21 cellular contexts compared by ENCODE assay signal in genomic region chr3:179731544-179731943, GRCh38.
"Had no signal": no experiment of that assay in that cellular context is flagged by ENCODE, and none has a peak within 500 bp of the region (broad histone marks: within the 10 kb centered on the region; RNA-seq: fewer than 3 reads in every experiment).

No MANE protein-coding gene starts in this region.

- H3K27me3 Mint-ChIP-seq: activated naive CD8-positive, alpha-beta T cell treated with anti-CD3 and anti-CD28 coated beads, Interleukin-2, amount 50 U/mL, for 24 hours; brain; naive thymus-derived CD8-positive, alpha-beta T cell; stimulated activated naive CD8-positive, alpha-beta T cell treated with anti-CD3 and anti-CD28 coated beads, Interleukin-15, amount 100 ng/mL, for 72 hours had no signal

- H3K4me3 Mint-ChIP-seq: activated CD8-positive, alpha-beta T cell treated with anti-CD3 and anti-CD28 coated beads, Interleukin-2, amount 10 ng/mL, durations not matched to agents 7 days and 5 days; activated naive CD8-positive, alpha-beta T cell treated with anti-CD3 and anti-CD28 coated beads, Interleukin-2, amount 50 U/mL, for 24 hours; activated T-helper 1 cell treated with anti-CD3 and anti-CD28 coated beads, Interleukin-12 subunit alpha, Interleukin-12 subunit beta, Interleukin-2, Interleukin-4 antibody, amounts not matched to agents 30 ng/mL and 10 ng/mL and 1 ng/mL, durations not matched to agents 14 hours and 24 hours and 36 hours; brain; naive thymus-derived CD8-positive, alpha-beta T cell; neural progenitor cell; stimulated activated effector memory CD8-positive, alpha-beta T cell treated with anti-CD3 and anti-CD28 coated beads, Interleukin-12 subunit alpha, Interleukin-12 subunit beta, amount 100 ng/mL, for 72 hours; stimulated activated naive CD8-positive, alpha-beta T cell treated with anti-CD3 and anti-CD28 coated beads, Interleukin-15, amount 100 ng/mL, for 72 hours; T-helper 2 cell treated with Interferon-gamma antibody and Interleukin-4, amounts not matched to agents 5 μg/mL and 100 μg/mL, for 36 hours had no signal

- H3K4me3 ChIP-seq: neural progenitor cell, skin epidermis, tibial artery, vagina had no signal

- H3K4me1 ChIP-seq: neural progenitor cell, tibial artery, vagina had no signal

- DNase-seq: activated CD4-positive, alpha-beta T cell treated with anti-CD3 and anti-CD28 coated beads for 1 hour; activated CD4-positive, alpha-beta T cell treated with anti-CD3 and anti-CD28 coated beads, Interleukin-2, amount 50 U/mL, for 1 hour; activated CD8-positive, alpha-beta T cell treated with anti-CD3 and anti-CD28 coated beads, Interleukin-2, amount 10 ng/mL, durations not matched to agents 7 days and 5 days; activated gamma-delta T cell; activated naive CD4-positive, alpha-beta T cell treated with anti-CD3 and anti-CD28 coated beads, Interleukin-2, amount 50 U/mL, for 16 hours; activated naive CD8-positive, alpha-beta T cell treated with anti-CD3 and anti-CD28 coated beads, Interleukin-2, amount 50 U/mL, for 24 hours; anterior cingulate cortex; hypothalamus; naive thymus-derived CD8-positive, alpha-beta T cell; right cardiac atrium; stimulated activated CD4-positive, alpha-beta T cell treated with anti-CD3 and anti-CD28 coated beads, Interleukin-2, amount 100 ng/mL, for 24 hours; stimulated activated naive CD8-positive, alpha-beta T cell treated with anti-CD3 and anti-CD28 coated beads, Interleukin-15, amount 100 ng/mL, for 72 hours; tibial artery; WERI-Rb-1 had no signal

- ATAC-seq: activated CD8-positive, alpha-beta T cell treated with anti-CD3 and anti-CD28 coated beads, Interleukin-2, amount 10 ng/mL, durations not matched to agents 7 days and 5 days; activated naive CD8-positive, alpha-beta T cell treated with anti-CD3 and anti-CD28 coated beads, Interleukin-2, amount 50 U/mL, for 24 hours; naive thymus-derived CD8-positive, alpha-beta T cell; right cardiac atrium; stimulated activated effector memory CD8-positive, alpha-beta T cell treated with anti-CD3 and anti-CD28 coated beads, Interleukin-12 subunit alpha, Interleukin-12 subunit beta, amount 100 ng/mL, for 72 hours; stimulated activated naive CD8-positive, alpha-beta T cell treated with anti-CD3 and anti-CD28 coated beads, Interleukin-15, amount 100 ng/mL, for 72 hours had no signal

- H3K9me3 Mint-ChIP-seq: activated naive CD8-positive, alpha-beta T cell treated with anti-CD3 and anti-CD28 coated beads, Interleukin-2, amount 50 U/mL, for 24 hours; activated T-helper 1 cell treated with anti-CD3 and anti-CD28 coated beads, Interleukin-12 subunit alpha, Interleukin-12 subunit beta, Interleukin-2, Interleukin-4 antibody, amounts not matched to agents 30 ng/mL and 10 ng/mL and 1 ng/mL, durations not matched to agents 14 hours and 24 hours and 36 hours; brain; naive thymus-derived CD8-positive, alpha-beta T cell; neural progenitor cell; stimulated activated effector memory CD8-positive, alpha-beta T cell treated with anti-CD3 and anti-CD28 coated beads, Interleukin-12 subunit alpha, Interleukin-12 subunit beta, amount 100 ng/mL, for 72 hours; stimulated activated naive CD8-positive, alpha-beta T cell treated with anti-CD3 and anti-CD28 coated beads, Interleukin-15, amount 100 ng/mL, for 72 hours; T-helper 2 cell treated with Interferon-gamma antibody and Interleukin-4, amounts not matched to agents 5 μg/mL and 100 μg/mL, for 36 hours had no signal

- H3K4me1 Mint-ChIP-seq: brain; neural progenitor cell; stimulated activated effector memory CD8-positive, alpha-beta T cell treated with anti-CD3 and anti-CD28 coated beads, Interleukin-12 subunit alpha, Interleukin-12 subunit beta, amount 100 ng/mL, for 72 hours; stimulated activated naive CD8-positive, alpha-beta T cell treated with anti-CD3 and anti-CD28 coated beads, Interleukin-15, amount 100 ng/mL, for 72 hours had no signal

- H3K9me3 ChIP-seq: tibial artery, vagina had no signal

- H3K27ac ChIP-seq: neural progenitor cell, tibial artery, vagina, WERI-Rb-1 had no signal

- H3K27ac Mint-ChIP-seq: activated CD8-positive, alpha-beta T cell treated with anti-CD3 and anti-CD28 coated beads, Interleukin-2, amount 10 ng/mL, durations not matched to agents 7 days and 5 days; activated naive CD8-positive, alpha-beta T cell treated with anti-CD3 and anti-CD28 coated beads, Interleukin-2, amount 50 U/mL, for 24 hours; activated T-helper 1 cell treated with anti-CD3 and anti-CD28 coated beads, Interleukin-12 subunit alpha, Interleukin-12 subunit beta, Interleukin-2, Interleukin-4 antibody, amounts not matched to agents 30 ng/mL and 10 ng/mL and 1 ng/mL, durations not matched to agents 14 hours and 24 hours and 36 hours; brain; naive thymus-derived CD8-positive, alpha-beta T cell; neural progenitor cell; stimulated activated effector memory CD8-positive, alpha-beta T cell treated with anti-CD3 and anti-CD28 coated beads, Interleukin-12 subunit alpha, Interleukin-12 subunit beta, amount 100 ng/mL, for 72 hours; stimulated activated naive CD8-positive, alpha-beta T cell treated with anti-CD3 and anti-CD28 coated beads, Interleukin-15, amount 100 ng/mL, for 72 hours; T-helper 2 cell treated with Interferon-gamma antibody and Interleukin-4, amounts not matched to agents 5 μg/mL and 100 μg/mL, for 36 hours had no signal

- H3K27me3 ChIP-seq: neural progenitor cell, tibial artery, vagina had no signal
